In the genomic region with DNA sequence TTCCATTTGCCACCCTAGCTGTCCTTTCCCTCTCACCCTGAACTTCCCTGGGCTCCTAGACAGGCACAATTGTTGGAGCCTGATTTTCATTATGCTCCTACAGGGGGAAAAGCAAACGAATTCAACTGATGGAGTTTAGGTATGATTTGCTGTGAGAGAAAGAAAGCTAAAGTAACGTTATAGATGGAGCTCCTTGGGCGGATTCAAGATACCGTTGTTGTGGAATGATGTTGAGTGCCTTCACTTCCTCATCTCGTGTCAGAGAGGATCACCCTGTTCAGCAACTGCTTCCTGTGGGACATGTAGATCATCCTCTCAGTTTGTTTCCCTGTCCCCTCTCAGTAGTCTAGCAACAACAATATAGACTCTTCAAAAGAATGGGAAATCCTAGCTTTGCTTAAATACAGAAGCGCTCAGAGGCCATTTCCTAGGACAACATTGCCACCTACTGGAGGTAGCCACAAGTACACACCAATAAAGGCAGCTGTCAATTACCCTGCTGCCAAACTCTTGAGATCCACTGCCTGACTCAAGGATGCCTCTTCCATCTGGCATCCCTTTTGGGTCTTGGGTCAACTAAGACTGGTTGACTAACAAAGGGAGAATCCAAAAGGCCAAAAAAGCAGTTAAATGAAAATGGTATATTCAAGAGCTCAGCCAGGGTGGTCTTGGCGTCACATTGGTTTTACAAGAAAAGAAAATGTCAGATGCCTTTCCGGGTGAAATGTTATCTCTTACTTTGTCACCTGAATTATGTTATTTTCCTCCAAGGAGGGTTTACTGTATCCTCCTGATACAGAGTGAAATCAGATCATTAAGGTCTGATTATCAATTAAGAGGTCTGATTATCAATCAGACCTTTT, we compare ENCODE assay signal across 9 cellular contexts. TPM values are rescaled to one million over a fixed set of nuclear protein-coding genes. Genes with fewer than 3 reads are reported as not detected.
A peak's percentile ranks its signal among the peaks of the same experiment; 100 is the strongest.
DNase-seq lines count a peak whose midpoint lies in the region; ATAC-seq and TF ChIP-seq lines count a peak whose summit lies in the region.
"Had no signal": no experiment of that assay in that cellular context is flagged by ENCODE, and none has a peak within 500 bp of the region (broad histone marks: within the 10 kb centered on the region; RNA-seq: fewer than 3 reads in every experiment).

No MANE protein-coding gene starts in this region.

- H3K9me3 ChIP-seq in Caco-2 = peaks cover 3% of the 10 kb centered on the region; the same call in 1 of the 2 replicates
- no peaks in the 10 kb centered on the region for H3K9me3 ChIP-seq in thoracic aorta

- H3K27ac ChIP-seq in thoracic aorta = no peak overlapping the region

- H3K36me3 Mint-ChIP-seq in Caco-2 (ENCODE audit: insufficient read depth, unreplicated experiment) = peaks cover 11% of the 10 kb centered on the region
- no peaks in the 10 kb centered on the region for H3K36me3 Mint-ChIP-seq in effector memory CD8-positive, alpha-beta T cell (ENCODE audit: insufficient read depth)
- H3K36me3 Mint-ChIP-seq: activated naive CD8-positive, alpha-beta T cell had no signal

- POLR2A ChIA-PET in Caco-2 (lab: Charles Lee) = interaction anchor here (0.6 to 1.1 kb wide), 8 partner anchors 14 to 457 kb away, joined by 3 to 7 read pairs (median 4); partner anchors contain the start of genes DTX4, FAM111A and OSBP

- H3K27ac Mint-ChIP-seq in Caco-2 (ENCODE audit: unreplicated experiment) = no peak overlapping the region
- H3K27ac Mint-ChIP-seq in effector memory CD8-positive, alpha-beta T cell = no peak overlapping the region
- H3K27ac Mint-ChIP-seq: activated naive CD8-positive, alpha-beta T cell had no signal

- no TSS peak for BruUV-seq in Caco-2 (replicated peaks; lab: Mats Ljungman, UMichigan)

- CTCF ChIA-PET in Caco-2 (lab: Charles Lee) = interaction anchor here (0.6 to 2.3 kb wide), 30 partner anchors 9 to 1971 kb away, joined by 3 to 35 read pairs (median 5); partner anchors contain the start of genes DTX4, FAM111A, FAM111B and LPXN

- peak; percentile 80 to 84 for TF ChIP-seq CTCF in Caco-2 (IDR thresholded peaks at IDR 0.05; ENCODE audit: insufficient read depth in 1 of 2, low read depth in 1 of 2, low read length in 1 of 2, severe bottlenecking in 1 of 2, unreplicated experiment in 1 of 2)
- peak; percentile 74 for TF ChIP-seq CTCF in thoracic aorta (IDR thresholded peaks at IDR 0.05)

- H3K9me3 Mint-ChIP-seq in Caco-2 (ENCODE audit: unreplicated experiment) = peaks cover 9% of the 10 kb centered on the region
- no peaks in the 10 kb centered on the region for H3K9me3 Mint-ChIP-seq in effector memory CD8-positive, alpha-beta T cell

- H3K36me3 ChIP-seq in Caco-2 (ENCODE audit: control insufficient read depth, insufficient read depth, low read length) (no peaks in the 10 kb centered on the region), thoracic aorta (no peaks in the 10 kb centered on the region)

- H3K4me1 ChIP-seq in Caco-2 (peaks cover 16% of the 10 kb centered on the region), thoracic aorta (ENCODE audit: control insufficient read depth in 1 of 2, low read depth in 2 of 2) (no peaks in the 10 kb centered on the region)

- H3K27me3 Mint-ChIP-seq in Caco-2 (ENCODE audit: insufficient read depth, unreplicated experiment) = peaks cover 10% of the 10 kb centered on the region
- H3K27me3 Mint-ChIP-seq in effector memory CD8-positive, alpha-beta T cell = peaks cover 12 to 30% of the 10 kb centered on the region in 2 donors

- no peak overlapping the region for H3K4me3 ChIP-seq in Caco-2 (ENCODE audit: low read depth, low read length)
- H3K4me3 ChIP-seq in thoracic aorta = peak overlapping the region; percentile 26

- no peak overlapping the region for H3K4me3 Mint-ChIP-seq in Caco-2 (ENCODE audit: unreplicated experiment)
- no peak overlapping the region for H3K4me3 Mint-ChIP-seq in effector memory CD8-positive, alpha-beta T cell
- H3K4me3 Mint-ChIP-seq: activated naive CD8-positive, alpha-beta T cell had no signal

- no peaks in the 10 kb centered on the region for H3K27me3 ChIP-seq in Caco-2 (replicated peaks; ENCODE audit: control insufficient read depth, insufficient read depth, low read length)
- no peaks in the 10 kb centered on the region for H3K27me3 ChIP-seq in thoracic aorta (replicated peaks; ENCODE audit: insufficient read depth)

- peaks cover 16% of the 10 kb centered on the region for H3K4me1 Mint-ChIP-seq in Caco-2 (ENCODE audit: low read depth, unreplicated experiment)
- H3K4me1 Mint-ChIP-seq in effector memory CD8-positive, alpha-beta T cell (ENCODE audit: low read depth in 2 of 2) = peaks cover 0 to 9% of the 10 kb centered on the region in 2 donors

- DNase-seq in Caco-2 (peak; percentile 68 to 78), NCI-H345 treated with DMSO at 0.1 percent for 48 hours (lab: John Stamatoyannopoulos, UW; ENCODE audit: unreplicated experiment) (peak; percentile 45), middle frontal gyrus (ENCODE audit: extremely low spot score, low spot score) (peak; percentile 40), thoracic aorta (ENCODE audit: low spot score) (no peak)
- peak; percentile 56 for DNase-seq in activated CD4-positive, alpha-beta T cell treated with anti-CD3 and anti-CD28 coated beads, Interleukin-2, amount 50 U/mL, for 1 hour
- DNase-seq in effector memory CD8-positive, alpha-beta T cell = peak; percentile 58 to 64 (median 62)

- intact Hi-C loops in Caco-2 (cut with micrococcal nuclease; ENCODE audit: unreplicated experiment) = loop anchor here (1.0 to 5.0 kb wide), 7 partner anchors 16 to 581 kb away; partner anchors contain the start of genes FAM111A, LPXN and ZFP91

- ATAC-seq in GM19397 (IDR thresholded peaks at IDR 0.05; ENCODE audit: unreplicated experiment) (peak; percentile 91), HG03432 (IDR thresholded peaks at IDR 0.05; ENCODE audit: unreplicated experiment) (peak; percentile 95), thoracic aorta (ENCODE audit: insufficient number of reproducible peaks, low FRiP score, low read depth) (peak; percentile 50)
- ATAC-seq in effector memory CD8-positive, alpha-beta T cell (replicated peaks) = peak; percentile 97

RNA-seq across cellular contexts. Expression of gene DTX4, which starts 13.5 kb away (rescaled TPM):
- total RNA-seq in Caco-2 (2022) (85.6 and 96.7 TPM in 2 replicates), thoracic aorta (1 to 10 TPM; 4.7 to 8.8 TPM)

RNA-seq across cellular contexts. Expression of gene FAM111A, which starts 15.8 kb away (rescaled TPM):
- total RNA-seq in Caco-2 (2022) = 76.1 and 78.8 TPM in 2 replicates
- total RNA-seq in thoracic aorta = 10 to 100 TPM; 23.6 to 35.6 TPM

RNA-seq across cellular contexts. Expression of gene FAM111B, which starts 51.4 kb away (rescaled TPM):
- total RNA-seq in Caco-2 (2022) = 49.3 and 55.8 TPM in 2 replicates
- total RNA-seq in thoracic aorta = 1 to 10 TPM in 1 of 2 donors, not detected in 1; 2.1 TPM

RNA-seq across cellular contexts. Expression of gene MPEG1, which starts 54.3 kb away (rescaled TPM):
- total RNA-seq in Caco-2 (2022) = not detected in 2 replicates
- 10 to 100 TPM; 29.8 to 32.1 TPM for total RNA-seq in thoracic aorta

Comparison
In these comparisons a context has a peak if more than half of its experiments do, and no peak if none do; other contexts are left out.
1. RNA of gene FAM111B, which starts 51.4 kb away (total RNA-seq): 49.3 to 55.8 TPM in Caco-2; 2.1 TPM in thoracic aorta; every median in the first group is over 10 times any median in the second.
2. Peak in every context shown above with its lines, with median percentiles within 50 percentile points of each other: ATAC-seq.